In genomic region chr2:27664622-27665363, GRCh38 we compare ENCODE assay signal across 9 cellular contexts. TPM values are rescaled to one million over a fixed set of nuclear protein-coding genes. Genes with fewer than 3 reads are reported as not detected.
DNase-seq lines count a peak whose midpoint lies in the region; ATAC-seq and TF ChIP-seq lines count a peak whose summit lies in the region.
"Had no signal": no experiment of that assay in that cellular context is flagged by ENCODE, and none has a peak within 500 bp of the region (broad histone marks: within the 10 kb centered on the region; RNA-seq: fewer than 3 reads in every experiment).

No MANE protein-coding gene starts in this region.

- no peaks in the 10 kb centered on the region for H3K27me3 Mint-ChIP-seq in memory B cell

- H3K36me3 ChIP-seq in heart left ventricle (peaks cover 0 to 69% (median 57%) of the 10 kb centered on the region in 9 donors), upper lobe of right lung (peaks cover 57% of the 10 kb centered on the region)

- peaks cover 20% of the 10 kb centered on the region for H3K36me3 Mint-ChIP-seq in memory B cell

- H3K27me3 ChIP-seq in heart left ventricle, result no peaks in the 10 kb centered on the region
- H3K27me3 ChIP-seq in upper lobe of right lung, result no peaks in the 10 kb centered on the region

- peaks cover 19% of the 10 kb centered on the region for H3K4me1 Mint-ChIP-seq in memory B cell

- H3K9me3 ChIP-seq in heart left ventricle (no peaks in the 10 kb centered on the region), upper lobe of right lung (no peaks in the 10 kb centered on the region)

- H3K27ac ChIP-seq in heart left ventricle (peak overlapping the region in 1 of 12 donors; percentile 95), upper lobe of right lung (no peak overlapping the region)

- WGBS in heart left ventricle, 4 donors, result 84 to 91% (median 85%) methylated on average over 16 of the region's 16 CpGs

- H3K4me1 ChIP-seq in heart left ventricle (peaks cover 0 to 42% (median 27%) of the 10 kb centered on the region in 12 donors), upper lobe of right lung (peaks cover 27% of the 10 kb centered on the region)

- no peak overlapping the region for H3K27ac Mint-ChIP-seq in memory B cell

- ATAC-seq in heart left ventricle (no peak), Right ventricle myocardium superior (ENCODE audit: poor library complexity) (no peak), memory B cell (ENCODE audit: low read depth) (no peak), upper lobe of right lung (no peak), GM21381 (IDR thresholded peaks at IDR 0.05; ENCODE audit: unreplicated experiment) (no peak)

- no peak for TF ChIP-seq POLR2A in heart left ventricle (IDR thresholded peaks at IDR 0.05)

- no peaks in the 10 kb centered on the region for H3K9me3 Mint-ChIP-seq in memory B cell

- in situ Hi-C loops in astrocyte of the cerebellum (cut with HindIII; ENCODE audit: low sequenced_read_pairs), result no loop called here
- in situ Hi-C loops in G401 (cut with HindIII; ENCODE audit: low sequenced_read_pairs), result no loop called here

- intact Hi-C loops in heart left ventricle (cut with DNase I), result no loop called here
- intact Hi-C loops in Right ventricle myocardium superior (cut with DNase I), result no loop called here
- intact Hi-C loops in upper lobe of right lung (cut with DNase I), result no loop called here

- peak overlapping the region; percentile 100 for H3K4me3 Mint-ChIP-seq in memory B cell

- DNase-seq in heart left ventricle, result no peak
- DNase-seq in Right ventricle myocardium superior, result no peak
- DNase-seq in astrocyte of the cerebellum (ENCODE audit: low read depth), result no peak
- no peak for DNase-seq in memory B cell (ENCODE audit: low spot score in 2 of 2)
- DNase-seq in upper lobe of right lung, result no peak
- DNase-seq in DMS153 treated with DMSO at 0.1 percent for 48 hours (lab: John Stamatoyannopoulos, UW; ENCODE audit: unreplicated experiment), result no peak
- DNase-seq in G401 (ENCODE audit: low spot score), result no peak
- DNase-seq: NCI-H187 had no signal

- H3K4me3 ChIP-seq in heart left ventricle (peak overlapping the region; percentile 66 to 94 (median 86)), astrocyte of the cerebellum (ENCODE audit: low read depth, low read length) (peak overlapping the region; percentile 95), upper lobe of right lung (peak overlapping the region; percentile 93)

- TF ChIP-seq CTCF in heart left ventricle (IDR thresholded peaks at IDR 0.05) (no peak), astrocyte of the cerebellum (IDR thresholded peaks at IDR 0.05; ENCODE audit: low read depth, low read length, missing control alignments) (no peak), upper lobe of right lung (IDR thresholded peaks at IDR 0.05) (no peak)

RNA-seq across cellular contexts. Expression of gene SLC4A1AP, which starts 1.1 kb away (rescaled TPM):
- total RNA-seq in heart left ventricle, result 10 to 100 TPM; 19.2 to 25.6 (median 22.4) TPM
- polyA plus RNA-seq in heart left ventricle, result 10 to 100 TPM; 14.9 to 27.8 TPM
- total RNA-seq in Right ventricle myocardium superior, result 18.5 TPM
- 18.7 TPM for total RNA-seq in upper lobe of right lung
- 36.1 and 41.5 TPM in 2 replicates for total RNA-seq in G401 (2014; rRNA removed; shearing (Covaris generic))

RNA-seq across cellular contexts. Expression of gene SUPT7L, which starts 1.4 kb away (rescaled TPM):
- total RNA-seq in heart left ventricle (10 to 100 TPM; 18.6 to 29.5 (median 27.0) TPM), Right ventricle myocardium superior (24.2 TPM), upper lobe of right lung (30.5 TPM)
- polyA plus RNA-seq in heart left ventricle, result 10 to 100 TPM; 21.0 to 22.4 TPM
- 19.0 and 29.8 TPM in 2 replicates for total RNA-seq in G401 (2014; rRNA removed; shearing (Covaris generic))

RNA-seq across cellular contexts. Expression of gene GPN1, which starts 35.9 kb away (rescaled TPM):
- total RNA-seq in heart left ventricle (10 to 100 TPM; 14.4 to 22.3 (median 19.4) TPM), Right ventricle myocardium superior (18.0 TPM), upper lobe of right lung (23.4 TPM)
- polyA plus RNA-seq in heart left ventricle, result 10 to 100 TPM; 10.1 to 35.9 TPM
- 45.7 and 63.6 TPM in 2 replicates for total RNA-seq in G401 (2014; rRNA removed; shearing (Covaris generic))

RNA-seq across cellular contexts. Expression of gene CCDC121, which starts 36.0 kb away (rescaled TPM):
- 1 to 10 TPM; 3.9 to 7.7 (median 5.8) TPM for total RNA-seq in heart left ventricle
- polyA plus RNA-seq in heart left ventricle, result 1 to 10 TPM; 2.5 to 3.5 TPM
- total RNA-seq in Right ventricle myocardium superior, result 6.1 TPM
- total RNA-seq in upper lobe of right lung, result 4.2 TPM
- total RNA-seq in G401 (2014; rRNA removed; shearing (Covaris generic)), result 2.9 and 4.2 TPM in 2 replicates
